1 cellular context compared by ENCODE assay signal in the genomic region with DNA sequence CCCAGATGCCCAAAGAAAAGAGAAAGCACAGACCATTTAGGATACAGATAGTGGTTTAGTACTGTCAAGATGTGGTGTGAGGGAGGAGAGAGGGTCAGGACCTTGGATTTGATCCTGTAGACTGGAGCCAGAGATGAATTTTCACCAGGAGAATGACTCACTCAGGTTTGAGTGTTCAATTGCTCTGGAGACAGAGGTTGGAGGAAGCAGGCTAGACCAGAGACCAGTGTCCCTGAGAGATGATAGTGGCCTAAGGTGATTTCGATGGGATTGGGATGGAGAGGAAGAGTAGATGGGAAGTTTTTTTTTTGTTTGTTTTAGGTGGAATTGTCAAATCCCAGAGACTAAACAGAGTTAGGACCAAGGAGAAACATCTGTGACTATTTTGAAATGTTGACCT.
TF ChIP-seq lines count a peak whose summit lies in the region.

No MANE protein-coding gene starts in this region.

TF ChIP-seq in HEK293, 187 proteins besides CTCF, POLR2A, EP300 and RAD21 (continued from another document):
- TF ChIP-seq, protein P1, sequence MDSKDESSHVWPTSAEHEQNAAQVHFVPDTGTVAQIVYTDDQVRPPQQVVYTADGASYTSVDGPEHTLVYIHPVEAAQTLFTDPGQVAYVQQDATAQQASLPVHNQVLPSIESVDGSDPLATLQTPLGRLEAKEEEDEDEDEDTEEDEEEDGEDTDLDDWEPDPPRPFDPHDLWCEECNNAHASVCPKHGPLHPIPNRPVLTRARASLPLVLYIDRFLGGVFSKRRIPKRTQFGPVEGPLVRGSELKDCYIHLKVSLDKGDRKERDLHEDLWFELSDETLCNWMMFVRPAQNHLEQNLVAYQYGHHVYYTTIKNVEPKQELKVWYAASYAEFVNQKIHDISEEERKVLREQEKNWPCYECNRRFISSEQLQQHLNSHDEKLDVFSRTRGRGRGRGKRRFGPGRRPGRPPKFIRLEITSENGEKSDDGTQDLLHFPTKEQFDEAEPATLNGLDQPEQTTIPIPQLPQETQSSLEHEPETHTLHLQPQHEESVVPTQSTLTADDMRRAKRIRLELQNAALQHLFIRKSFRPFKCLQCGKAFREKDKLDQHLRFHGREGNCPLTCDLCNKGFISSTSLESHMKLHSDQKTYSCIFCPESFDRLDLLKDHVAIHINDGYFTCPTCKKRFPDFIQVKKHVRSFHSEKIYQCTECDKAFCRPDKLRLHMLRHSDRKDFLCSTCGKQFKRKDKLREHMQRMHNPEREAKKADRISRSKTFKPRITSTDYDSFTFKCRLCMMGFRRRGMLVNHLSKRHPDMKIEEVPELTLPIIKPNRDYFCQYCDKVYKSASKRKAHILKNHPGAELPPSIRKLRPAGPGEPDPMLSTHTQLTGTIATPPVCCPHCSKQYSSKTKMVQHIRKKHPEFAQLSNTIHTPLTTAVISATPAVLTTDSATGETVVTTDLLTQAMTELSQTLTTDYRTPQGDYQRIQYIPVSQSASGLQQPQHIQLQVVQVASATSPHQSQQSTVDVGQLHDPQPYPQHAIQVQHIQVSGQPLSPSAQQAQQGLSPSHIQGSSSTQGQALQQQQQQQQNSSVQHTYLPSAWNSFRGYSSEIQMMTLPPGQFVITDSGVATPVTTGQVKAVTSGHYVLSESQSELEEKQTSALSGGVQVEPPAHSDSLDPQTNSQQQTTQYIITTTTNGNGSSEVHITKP (tag by site-specific recombination; IDR thresholded peaks at IDR 0.05) = peak; percentile 13; the same call in 1 of the 2 replicates
- TF ChIP-seq MZF1 (tag by site-specific recombination; IDR thresholded peaks at IDR 0.05; ENCODE audit: borderline replicate concordance) = no peak
- TF ChIP-seq ZNF266 (tag by site-specific recombination; IDR thresholded peaks at IDR 0.05; ENCODE audit: low read depth) = 0 out of 2 replicates have a peak, but pooled peaks have one; percentile 29
- TF ChIP-seq RBAK (tag by site-specific recombination; IDR thresholded peaks at IDR 0.05) = peak; percentile 3; the same call in 1 of the 2 replicates
- no peak for TF ChIP-seq ZBTB1 (tag by site-specific recombination; IDR thresholded peaks at IDR 0.05)
- TF ChIP-seq ZNF555 (tag by site-specific recombination; conservative IDR thresholded peaks at IDR 0.05) = no peak
- TF ChIP-seq, protein P2, sequence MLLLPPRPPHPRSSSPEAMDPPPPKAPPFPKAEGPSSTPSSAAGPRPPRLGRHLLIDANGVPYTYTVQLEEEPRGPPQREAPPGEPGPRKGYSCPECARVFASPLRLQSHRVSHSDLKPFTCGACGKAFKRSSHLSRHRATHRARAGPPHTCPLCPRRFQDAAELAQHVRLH (tag by site-specific recombination; IDR thresholded peaks at IDR 0.05) = no peak
- TF ChIP-seq, protein P3, sequence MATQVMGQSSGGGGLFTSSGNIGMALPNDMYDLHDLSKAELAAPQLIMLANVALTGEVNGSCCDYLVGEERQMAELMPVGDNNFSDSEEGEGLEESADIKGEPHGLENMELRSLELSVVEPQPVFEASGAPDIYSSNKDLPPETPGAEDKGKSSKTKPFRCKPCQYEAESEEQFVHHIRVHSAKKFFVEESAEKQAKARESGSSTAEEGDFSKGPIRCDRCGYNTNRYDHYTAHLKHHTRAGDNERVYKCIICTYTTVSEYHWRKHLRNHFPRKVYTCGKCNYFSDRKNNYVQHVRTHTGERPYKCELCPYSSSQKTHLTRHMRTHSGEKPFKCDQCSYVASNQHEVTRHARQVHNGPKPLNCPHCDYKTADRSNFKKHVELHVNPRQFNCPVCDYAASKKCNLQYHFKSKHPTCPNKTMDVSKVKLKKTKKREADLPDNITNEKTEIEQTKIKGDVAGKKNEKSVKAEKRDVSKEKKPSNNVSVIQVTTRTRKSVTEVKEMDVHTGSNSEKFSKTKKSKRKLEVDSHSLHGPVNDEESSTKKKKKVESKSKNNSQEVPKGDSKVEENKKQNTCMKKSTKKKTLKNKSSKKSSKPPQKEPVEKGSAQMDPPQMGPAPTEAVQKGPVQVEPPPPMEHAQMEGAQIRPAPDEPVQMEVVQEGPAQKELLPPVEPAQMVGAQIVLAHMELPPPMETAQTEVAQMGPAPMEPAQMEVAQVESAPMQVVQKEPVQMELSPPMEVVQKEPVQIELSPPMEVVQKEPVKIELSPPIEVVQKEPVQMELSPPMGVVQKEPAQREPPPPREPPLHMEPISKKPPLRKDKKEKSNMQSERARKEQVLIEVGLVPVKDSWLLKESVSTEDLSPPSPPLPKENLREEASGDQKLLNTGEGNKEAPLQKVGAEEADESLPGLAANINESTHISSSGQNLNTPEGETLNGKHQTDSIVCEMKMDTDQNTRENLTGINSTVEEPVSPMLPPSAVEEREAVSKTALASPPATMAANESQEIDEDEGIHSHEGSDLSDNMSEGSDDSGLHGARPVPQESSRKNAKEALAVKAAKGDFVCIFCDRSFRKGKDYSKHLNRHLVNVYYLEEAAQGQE (tag by site-specific recombination; IDR thresholded peaks at IDR 0.05) = peak; percentile 37; the same call in 1 of the 2 replicates
- no peak for TF ChIP-seq ZNF654 (tag by site-specific recombination; IDR thresholded peaks at IDR 0.05; ENCODE audit: low read depth)
- no peak for TF ChIP-seq BCL11B (tag by site-specific recombination; IDR thresholded peaks at IDR 0.05; ENCODE audit: low read depth)
- TF ChIP-seq ZBTB48 (tag by site-specific recombination; IDR thresholded peaks at IDR 0.05) = peak; percentile 51; the same call in 1 of the 2 replicates
- TF ChIP-seq ZNF184 (tag by site-specific recombination; IDR thresholded peaks at IDR 0.05) = no peak
- TF ChIP-seq ZNF777 (tag by site-specific recombination; IDR thresholded peaks at IDR 0.05; ENCODE audit: borderline replicate concordance) = no peak
- no peak for TF ChIP-seq HOXA7 (CRISPR knock-in tag; IDR thresholded peaks at IDR 0.05; ENCODE audit: borderline replicate concordance)
- TF ChIP-seq, protein P4, sequence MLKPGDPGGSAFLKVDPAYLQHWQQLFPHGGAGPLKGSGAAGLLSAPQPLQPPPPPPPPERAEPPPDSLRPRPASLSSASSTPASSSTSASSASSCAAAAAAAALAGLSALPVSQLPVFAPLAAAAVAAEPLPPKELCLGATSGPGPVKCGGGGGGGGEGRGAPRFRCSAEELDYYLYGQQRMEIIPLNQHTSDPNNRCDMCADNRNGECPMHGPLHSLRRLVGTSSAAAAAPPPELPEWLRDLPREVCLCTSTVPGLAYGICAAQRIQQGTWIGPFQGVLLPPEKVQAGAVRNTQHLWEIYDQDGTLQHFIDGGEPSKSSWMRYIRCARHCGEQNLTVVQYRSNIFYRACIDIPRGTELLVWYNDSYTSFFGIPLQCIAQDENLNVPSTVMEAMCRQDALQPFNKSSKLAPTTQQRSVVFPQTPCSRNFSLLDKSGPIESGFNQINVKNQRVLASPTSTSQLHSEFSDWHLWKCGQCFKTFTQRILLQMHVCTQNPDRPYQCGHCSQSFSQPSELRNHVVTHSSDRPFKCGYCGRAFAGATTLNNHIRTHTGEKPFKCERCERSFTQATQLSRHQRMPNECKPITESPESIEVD (tag by site-specific recombination; IDR thresholded peaks at IDR 0.05) = no peak
